ENCODE assay signal across 8 cellular contexts in the genomic region with DNA sequence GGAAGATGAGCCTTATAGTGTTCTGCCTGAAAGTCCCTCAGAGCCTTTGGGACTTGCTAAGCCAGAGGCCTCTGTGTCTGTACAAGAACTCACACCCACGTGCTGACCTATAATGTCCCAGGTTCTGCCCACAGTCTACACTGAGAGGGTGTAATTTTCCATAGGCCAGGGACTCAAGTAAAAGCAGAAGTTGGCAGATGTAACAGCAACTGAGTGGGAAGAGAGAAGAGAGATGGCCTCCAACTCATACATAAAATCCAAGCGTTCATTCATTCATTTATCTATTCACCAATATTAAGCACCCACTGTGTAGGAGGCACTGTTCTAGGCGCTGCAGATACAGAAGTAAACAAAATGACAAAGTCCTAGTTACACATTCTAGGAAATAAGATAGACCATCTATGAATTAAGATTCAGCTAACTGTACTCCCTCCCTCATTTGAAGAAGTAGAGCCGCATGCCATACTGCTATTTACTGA. TPM values are rescaled to one million over a fixed set of nuclear protein-coding genes. Genes with fewer than 3 reads are reported as not detected.
A peak's percentile ranks its signal among the peaks of the same experiment; 100 is the strongest.
DNase-seq lines count a peak whose midpoint lies in the region; ATAC-seq and TF ChIP-seq lines count a peak whose summit lies in the region.

No MANE protein-coding gene starts in this region.

- H4K20me1 ChIP-seq in MM.1S (ENCODE audit: insufficient read depth, low read length): no peaks in the 10 kb centered on the region
- no peaks in the 10 kb centered on the region for H4K20me1 ChIP-seq in hepatocyte (ENCODE audit: insufficient read depth, poor library complexity, severe bottlenecking)

- peaks cover 3% of the 10 kb centered on the region for H3K36me3 Mint-ChIP-seq in effector memory CD8-positive, alpha-beta T cell (ENCODE audit: insufficient read depth)

- H3K9ac ChIP-seq in MM.1S (ENCODE audit: low read length): peak overlapping the region; percentile 97

- DNase-seq in GM13976 (ENCODE audit: low spot score): peak; percentile 50
- DNase-seq in MM.1S: no peak
- no peak for DNase-seq in effector memory CD8-positive, alpha-beta T cell
- DNase-seq in T-helper 9 cell: no peak
- no peak for DNase-seq in hypothalamus (lab: John Stamatoyannopoulos, UW)
- DNase-seq in globus pallidus (ENCODE audit: low spot score): no peak
- DNase-seq in hepatocyte (ENCODE audit: low spot score): no peak

- H3K9me3 ChIP-seq in MM.1S (replicated peaks; ENCODE audit: insufficient read depth, low read length) (no peaks in the 10 kb centered on the region), hepatocyte (ENCODE audit: low read depth) (no peaks in the 10 kb centered on the region)

- in situ Hi-C loops in GM13976 (cut with MboI; ENCODE audit: low sequenced_read_pairs, unreplicated experiment): no loop called here

- no peaks in the 10 kb centered on the region for H3K9me2 ChIP-seq in MM.1S (replicated peaks; ENCODE audit: insufficient read depth, low read length)
- H3K9me2 ChIP-seq in hepatocyte (replicated peaks; ENCODE audit: insufficient read depth): no peaks in the 10 kb centered on the region

- peak; percentile 5 for ATAC-seq in GM21737 (IDR thresholded peaks at IDR 0.05; ENCODE audit: unreplicated experiment)
- ATAC-seq in effector memory CD8-positive, alpha-beta T cell (replicated peaks): peak; percentile 3

- H3K4me2 ChIP-seq in MM.1S (ENCODE audit: low read depth, low read length): peak overlapping the region; percentile 99
- no peak overlapping the region for H3K4me2 ChIP-seq in hepatocyte

- H2AFZ ChIP-seq in MM.1S (ENCODE audit: low read length) (peak overlapping the region; percentile 3; the same call in 1 of the 2 replicates), hepatocyte (no peak overlapping the region)

- H3K9me3 Mint-ChIP-seq in effector memory CD8-positive, alpha-beta T cell: no peaks in the 10 kb centered on the region

- H3K27me3 ChIP-seq in MM.1S (replicated peaks; ENCODE audit: insufficient read depth, low read length): no peaks in the 10 kb centered on the region
- H3K27me3 ChIP-seq in hepatocyte: no peaks in the 10 kb centered on the region

- H3K79me2 ChIP-seq in MM.1S (ENCODE audit: low read length): no peaks in the 10 kb centered on the region
- no peaks in the 10 kb centered on the region for H3K79me2 ChIP-seq in hepatocyte

- H3K36me3 ChIP-seq in MM.1S (replicated peaks; ENCODE audit: insufficient read depth, low read length) (no peaks in the 10 kb centered on the region), hepatocyte (replicated peaks; ENCODE audit: insufficient read depth, low read depth) (no peaks in the 10 kb centered on the region)

- peaks cover 24% of the 10 kb centered on the region for H3F3A ChIP-seq in MM.1S (ENCODE audit: insufficient read depth, low read length)

- no peaks in the 10 kb centered on the region for H3K27me3 Mint-ChIP-seq in effector memory CD8-positive, alpha-beta T cell

- TF ChIP-seq CTCF in GM13976 (IDR thresholded peaks at IDR 0.05; ENCODE audit: borderline replicate concordance, control extremely low read depth, extremely low read depth, insufficient read depth, missing control alignments): no peak
- no peak for TF ChIP-seq CTCF in MM.1S (IDR thresholded peaks at IDR 0.05; ENCODE audit: low read length)
- no peak for TF ChIP-seq CTCF in hepatocyte (IDR thresholded peaks at IDR 0.05; ENCODE audit: poor library complexity)

- H3K4me3 Mint-ChIP-seq in effector memory CD8-positive, alpha-beta T cell: peak overlapping the region; percentile 13 to 31

- peak overlapping the region; percentile 65 to 78 for H3K27ac Mint-ChIP-seq in effector memory CD8-positive, alpha-beta T cell

- WGBS in hepatocyte (ENCODE audit: low lambda C conversion rate, missing lambda C conversion rate): 84% methylated on average over 4 of the region's 4 CpGs

- H3K4me3 ChIP-seq in MM.1S (ENCODE audit: low read length): peak overlapping the region; percentile 2; the same call in 1 of the 2 replicates
- H3K4me3 ChIP-seq in hepatocyte: no peak overlapping the region

- H3K4me1 Mint-ChIP-seq in effector memory CD8-positive, alpha-beta T cell (ENCODE audit: low read depth in 2 of 2): peaks cover 29 to 60% of the 10 kb centered on the region in 2 donors

- peaks cover 42% of the 10 kb centered on the region for H3K4me1 ChIP-seq in MM.1S (ENCODE audit: low read length)
- H3K4me1 ChIP-seq in hepatocyte (ENCODE audit: insufficient read depth): peaks cover 10% of the 10 kb centered on the region

- H3K27ac ChIP-seq in MM.1S (ENCODE audit: low read length) (peak overlapping the region; percentile 100), hepatocyte (no peak overlapping the region)

RNA-seq across cellular contexts. Expression of a gene that starts 41.7 kb away (rescaled TPM):
- total RNA-seq in hepatocyte: 8.4 and 14.9 TPM in 2 replicates
- 3.6 and 4.8 TPM in 2 replicates for polyA plus RNA-seq in hepatocyte
